In the genomic region with DNA sequence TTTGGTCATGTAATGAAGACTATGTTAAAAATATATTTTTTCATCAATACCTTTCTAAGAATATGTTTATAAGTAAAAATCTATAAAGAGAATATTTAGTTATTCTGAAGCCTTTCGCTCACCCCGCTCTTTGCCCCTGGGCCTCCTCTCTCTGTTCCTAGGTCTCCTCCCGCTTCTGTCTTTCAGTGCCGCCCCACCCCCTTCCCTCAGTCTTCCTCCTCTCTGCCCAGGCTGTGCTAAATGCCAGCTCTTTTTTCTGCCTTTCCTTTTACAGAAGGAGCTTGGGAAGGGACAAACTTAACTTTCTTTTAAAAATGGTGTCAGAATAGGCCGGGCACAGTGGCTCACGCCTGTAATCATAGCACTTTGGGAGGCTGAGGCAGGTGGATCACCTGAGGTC, we compare ENCODE assay signal across 23 cellular contexts. TPM values are rescaled to one million over a fixed set of nuclear protein-coding genes. Genes with fewer than 3 reads are reported as not detected.
"Had no signal": no experiment of that assay in that cellular context is flagged by ENCODE, and none has a peak within 500 bp of the region (broad histone marks: within the 10 kb centered on the region; RNA-seq: fewer than 3 reads in every experiment).

No MANE protein-coding gene starts in this region.

- ATAC-seq: left lung; lower lobe of right lung; pancreas; stimulated activated naive B cell treated with anti-CD40 and anti-IgM and Interleukin-4, amounts not matched to agents 10 μg/mL and 1 μg/mL and 100 μg/mL, for 72 hours; stimulated activated naive CD8-positive, alpha-beta T cell treated with anti-CD3 and anti-CD28 coated beads, Interleukin-15, amount 100 ng/mL, for 72 hours had no signal

- H3K4me1 Mint-ChIP-seq: immature natural killer cell; stimulated activated naive B cell treated with anti-CD40 and anti-IgM and Interleukin-4, amounts not matched to agents 10 μg/mL and 1 μg/mL and 100 μg/mL, for 72 hours; stimulated activated naive CD8-positive, alpha-beta T cell treated with anti-CD3 and anti-CD28 coated beads, Interleukin-15, amount 100 ng/mL, for 72 hours had no signal

- H3K9ac ChIP-seq: neural progenitor cell had no signal

- H3K27me3 ChIP-seq: colonic mucosa, dorsolateral prefrontal cortex, left lung, neural progenitor cell, pancreas, right lobe of liver, spleen, testis had no signal

- H2AFZ ChIP-seq: neural progenitor cell had no signal

- H3K27ac ChIP-seq: colonic mucosa, left lung, lower lobe of right lung, neural progenitor cell, pancreas, prostate gland, right lobe of liver, spleen, testis had no signal

- H3K4me1 ChIP-seq: colonic mucosa, left lung, lower lobe of right lung, neural progenitor cell, pancreas, prostate gland, spleen, testis had no signal

- H3K4me3 ChIP-seq: colonic mucosa, dorsolateral prefrontal cortex, left lung, lower lobe of right lung, neural progenitor cell, pancreas, prostate gland, right lobe of liver, spleen, testis had no signal

- H3K9me3 ChIP-seq: colonic mucosa, left lung, lower lobe of right lung, pancreas, prostate gland, right lobe of liver, spleen, testis had no signal

- H3K4me3 Mint-ChIP-seq: immature natural killer cell; natural killer cell treated with Interleukin-12 subunit alpha and Interleukin-12 subunit beta and Interleukin-15 and Interleukin-18, amount 100 ng/mL, for 72 hours; stimulated activated naive B cell treated with anti-CD40 and anti-IgM and Interleukin-4, amounts not matched to agents 10 μg/mL and 1 μg/mL and 100 μg/mL, for 72 hours; stimulated activated naive CD8-positive, alpha-beta T cell treated with anti-CD3 and anti-CD28 coated beads, Interleukin-15, amount 100 ng/mL, for 72 hours had no signal

- H3K36me3 ChIP-seq: colonic mucosa, pancreas, prostate gland, right lobe of liver had no signal

- H3K36me3 Mint-ChIP-seq: immature natural killer cell; natural killer cell treated with Interleukin-12 subunit alpha and Interleukin-12 subunit beta and Interleukin-15 and Interleukin-18, amount 100 ng/mL, for 72 hours; stimulated activated naive B cell treated with anti-CD40 and anti-IgM and Interleukin-4, amounts not matched to agents 10 μg/mL and 1 μg/mL and 100 μg/mL, for 72 hours had no signal

- H3K27ac Mint-ChIP-seq: natural killer cell treated with Interleukin-12 subunit alpha and Interleukin-12 subunit beta and Interleukin-15 and Interleukin-18, amount 100 ng/mL, for 72 hours; stimulated activated naive B cell treated with anti-CD40 and anti-IgM and Interleukin-4, amounts not matched to agents 10 μg/mL and 1 μg/mL and 100 μg/mL, for 72 hours; stimulated activated naive CD8-positive, alpha-beta T cell treated with anti-CD3 and anti-CD28 coated beads, Interleukin-15, amount 100 ng/mL, for 72 hours had no signal

- H3K9me3 Mint-ChIP-seq: immature natural killer cell; natural killer cell treated with Interleukin-12 subunit alpha and Interleukin-12 subunit beta and Interleukin-15 and Interleukin-18, amount 100 ng/mL, for 72 hours; stimulated activated naive CD8-positive, alpha-beta T cell treated with anti-CD3 and anti-CD28 coated beads, Interleukin-15, amount 100 ng/mL, for 72 hours had no signal

- DNase-seq: cerebellar nuclear complex; colonic mucosa; dorsolateral prefrontal cortex; effector CD8-positive, alpha-beta T cell; immature natural killer cell; left lung; lower lobe of right lung; mesenchymal stem cell; midbrain; pancreas; retina; right lobe of liver; spleen; stimulated activated CD4-positive, alpha-beta T cell treated with anti-CD3 and anti-CD28 coated beads, Interleukin-15, amount 100 ng/mL, for 24 hours; stimulated activated CD4-positive, alpha-beta T cell treated with anti-CD3 and anti-CD28 coated beads, Interleukin-1b, Interleukin-23, amount 100 ng/mL, for 48 hours; stimulated activated CD4-positive, alpha-beta T cell treated with anti-CD3 and anti-CD28 coated beads, Interleukin-4, amount 100 ng/mL, for 24 hours; stimulated activated naive B cell treated with anti-CD40 and anti-IgM and Interleukin-4, amounts not matched to agents 10 μg/mL and 1 μg/mL and 100 μg/mL, for 72 hours; stimulated activated naive CD8-positive, alpha-beta T cell treated with anti-CD3 and anti-CD28 coated beads, Interleukin-15, amount 100 ng/mL, for 72 hours; testis; trophoblast cell had no signal

- H3K27me3 Mint-ChIP-seq: natural killer cell treated with Interleukin-12 subunit alpha and Interleukin-12 subunit beta and Interleukin-15 and Interleukin-18, amount 100 ng/mL, for 72 hours; stimulated activated naive CD8-positive, alpha-beta T cell treated with anti-CD3 and anti-CD28 coated beads, Interleukin-15, amount 100 ng/mL, for 72 hours had no signal

- H3K4me2 ChIP-seq: neural progenitor cell had no signal

RNA-seq across cellular contexts. Expression of a gene that starts 22.8 kb away (rescaled TPM):
- total RNA-seq: natural killer cell treated with Interleukin-12 subunit alpha and Interleukin-12 subunit beta and Interleukin-15 and Interleukin-18, amount 100 ng/mL, for 72 hours had no signal
- polyA plus RNA-seq: immature natural killer cell had no signal
